32 cellular contexts compared by ENCODE assay signal in the genomic region with DNA sequence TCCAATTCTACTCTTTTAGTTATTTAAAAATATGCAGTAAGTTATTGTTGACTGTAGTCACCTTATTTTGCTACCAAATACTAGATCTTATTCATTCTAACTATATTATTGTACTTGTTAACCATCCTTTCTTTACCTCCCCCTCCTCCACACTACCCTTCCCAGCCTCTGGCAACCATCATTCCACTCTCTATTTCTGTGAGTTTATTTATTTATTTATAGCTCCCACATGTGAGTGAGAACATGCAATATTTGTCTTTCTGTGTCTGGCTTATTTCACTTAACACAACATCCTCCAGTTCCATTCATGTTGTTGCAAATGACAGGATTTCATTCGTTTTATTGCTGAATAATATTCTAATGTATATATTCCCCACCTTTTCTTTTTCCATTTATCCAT.
"Had no signal": no experiment of that assay in that cellular context is flagged by ENCODE, and none has a peak within 500 bp of the region (broad histone marks: within the 10 kb centered on the region; RNA-seq: fewer than 3 reads in every experiment).

No MANE protein-coding gene starts in this region.

- H3K4me3 ChIP-seq: adrenal gland, ascending aorta, body of pancreas, breast epithelium, cardiac muscle cell had no signal

- ATAC-seq: activated naive CD4-positive, alpha-beta T cell treated with anti-CD3 and anti-CD28 coated beads, Interleukin-2, amount 50 U/mL, for 72 hours; activated naive CD8-positive, alpha-beta T cell treated with anti-CD3 and anti-CD28 coated beads, Interleukin-2, amount 50 U/mL, for 24 hours; activated T-cell treated with anti-CD3 and anti-CD28 coated beads, Interleukin-2, amount 50 U/mL, for 4 hours; activated T-cell treated with anti-CD3 and anti-CD28 coated beads, Interleukin-2, amount 50 U/mL, for 72 hours; activated T-helper 17 cell treated with anti-CD3 and anti-CD28 coated beads, Interleukin-2, amount 50 U/mL, for 72 hours; body of pancreas had no signal

- DNase-seq: activated effector memory CD4-positive, alpha-beta T cell treated with anti-CD3 and anti-CD28 coated beads, Interleukin-2, amount 50 U/mL, for 16 hours; activated effector memory CD4-positive, alpha-beta T cell treated with Interleukin-2 at 50 U/mL for 16 hours; activated gamma-delta T cell; activated gamma-delta T cell treated with Interleukin-2 at 50 U/mL for 16 hours; activated naive CD4-positive, alpha-beta T cell; activated naive CD4-positive, alpha-beta T cell treated with anti-CD3 and anti-CD28 coated beads for 36 hours; activated naive CD4-positive, alpha-beta T cell treated with anti-CD3 and anti-CD28 coated beads, Interleukin-2, amount 10 ng/mL, durations not matched to agents 7 days and 5 days; activated naive CD4-positive, alpha-beta T cell treated with anti-CD3 and anti-CD28 coated beads, Interleukin-2, amount 50 U/mL, for 16 hours; activated naive CD4-positive, alpha-beta T cell treated with Interleukin-2 at 50 U/mL for 16 hours; activated naive CD8-positive, alpha-beta T cell treated with anti-CD3 and anti-CD28 coated beads for 36 hours; activated naive CD8-positive, alpha-beta T cell treated with anti-CD3 and anti-CD28 coated beads, Interleukin-2, amount 10 ng/mL, durations not matched to agents 7 days and 5 days; activated naive CD8-positive, alpha-beta T cell treated with anti-CD3 and anti-CD28 coated beads, Interleukin-2, amount 50 U/mL, for 24 hours; activated T-cell treated with anti-CD3 and anti-CD28 coated beads, Interleukin-2, amount 50 U/mL, for 1 hour; activated T-cell treated with anti-CD3 and anti-CD28 coated beads, Interleukin-2, amount 50 U/mL, for 24 hours; activated T-cell treated with anti-CD3 and anti-CD28 coated beads, Interleukin-2, amount 50 U/mL, for 4 hours; activated T-cell treated with anti-CD3 and anti-CD28 coated beads, Interleukin-2, amount 50 U/mL, for 48 hours; activated T-cell treated with anti-CD3 and anti-CD28 coated beads, Interleukin-2, amount 50 U/mL, for 72 hours; adrenal gland; amniotic stem cell; amygdala; anterior cingulate cortex; aorta; body of pancreas; brain microvascular endothelial cell; caudate nucleus; central memory CD4-positive, alpha-beta T cell; cerebellar nuclear complex had no signal

- H3K4me1 ChIP-seq: ascending aorta, body of pancreas, breast epithelium had no signal

- H3K27ac ChIP-seq: adrenal gland, ascending aorta, body of pancreas, brain microvascular endothelial cell, breast epithelium, cardiac muscle cell had no signal

- H3K9me3 ChIP-seq: adrenal gland, ascending aorta, body of pancreas, breast epithelium had no signal

- H3K27me3 ChIP-seq: adrenal gland, ascending aorta, body of pancreas, brain microvascular endothelial cell, breast epithelium, cardiac muscle cell had no signal

- H3K36me3 ChIP-seq: adrenal gland, ascending aorta, brain microvascular endothelial cell, breast epithelium, cardiac muscle cell had no signal
